ENCODE assay signal across 9 cellular contexts in genomic region chr3:119690043-119690656, GRCh38. TPM values are rescaled to one million over a fixed set of nuclear protein-coding genes. Genes with fewer than 3 reads are reported as not detected.
DNase-seq lines count a peak whose midpoint lies in the region; ATAC-seq and TF ChIP-seq lines count a peak whose summit lies in the region.
"Had no signal": no experiment of that assay in that cellular context is flagged by ENCODE, and none has a peak within 500 bp of the region (broad histone marks: within the 10 kb centered on the region; RNA-seq: fewer than 3 reads in every experiment).

No MANE protein-coding gene starts in this region.

- peak; percentile 51 to 73 for TF ChIP-seq RAD21 in liver (IDR thresholded peaks at IDR 0.05)

- peak; percentile 42 to 55 (median 52) for TF ChIP-seq CTCF in adrenal gland (IDR thresholded peaks at IDR 0.05)
- TF ChIP-seq CTCF in liver (IDR thresholded peaks at IDR 0.05; ENCODE audit: low read depth, low read length, missing input control): peak; percentile 48

- H3K9me3 ChIP-seq in adrenal gland (replicated peaks in 1 of 3) (no peaks in the 10 kb centered on the region), liver (ENCODE audit: control insufficient read depth in 4 of 4, low read length in 3 of 4) (no peaks in the 10 kb centered on the region)

- no peak for ATAC-seq in GM19452 (IDR thresholded peaks at IDR 0.05; ENCODE audit: unreplicated experiment)
- no peak for ATAC-seq in GM21529 (IDR thresholded peaks at IDR 0.05; ENCODE audit: unreplicated experiment)
- no peak for ATAC-seq in GM19035 (IDR thresholded peaks at IDR 0.05; ENCODE audit: unreplicated experiment)

- H3K4me3 ChIP-seq in adrenal gland: no peak overlapping the region
- H3K4me3 ChIP-seq in liver (ENCODE audit: low read depth in 1 of 3, low read length in 3 of 3): no peak overlapping the region

- intact Hi-C loops in adrenal gland (cut with DNase I): no loop called here

- WGBS in adrenal gland, 4 donors: 46 to 48% (median 48%) methylated on average over 4 of the region's 4 CpGs
- 57% methylated on average over 4 of the region's 4 CpGs for WGBS in liver

- no peak overlapping the region for H3K27ac ChIP-seq in adrenal gland
- H3K27ac ChIP-seq in liver (ENCODE audit: low read depth in 1 of 2, low read length in 2 of 2): no peak overlapping the region

- no peak for TF ChIP-seq POLR2A in adrenal gland (IDR thresholded peaks at IDR 0.05)

- no peak overlapping the region for H3K9ac ChIP-seq in liver (ENCODE audit: low read depth in 1 of 2, low read length in 2 of 2)

- DNase-seq in AML-193 (lab: John Stamatoyannopoulos, UW) (peak; percentile 20 to 32), HCEC 1CT (peak; percentile 46), adrenal gland (peak in 1 of 7 donors; percentile 16), NCI-H524 treated with DMSO at 0.1 percent for 48 hours (lab: John Stamatoyannopoulos, UW) (no peak)

- H3K27me3 ChIP-seq in adrenal gland (no peaks in the 10 kb centered on the region), liver (ENCODE audit: control insufficient read depth in 4 of 4, insufficient read depth in 4 of 4, low read length in 3 of 4) (no peaks in the 10 kb centered on the region)

- H3K36me3 ChIP-seq in adrenal gland (replicated peaks in 1 of 2) (no peaks in the 10 kb centered on the region), liver (ENCODE audit: control insufficient read depth in 4 of 4, insufficient read depth in 3 of 4, low read depth in 1 of 4, low read length in 3 of 4) (no peaks in the 10 kb centered on the region)

- H3K4me1 ChIP-seq in adrenal gland (replicated peaks in 1 of 2) (no peaks in the 10 kb centered on the region), liver (ENCODE audit: control insufficient read depth in 4 of 4, insufficient read depth in 4 of 4, low read length in 3 of 4) (no peaks in the 10 kb centered on the region)

TF ChIP-seq in liver, 16 proteins besides CTCF, POLR2A, EP300 and RAD21:
- no peak for TF ChIP-seq HNF4A (conservative IDR thresholded peaks at IDR 0.05)
- no peak for TF ChIP-seq YY1 (IDR thresholded peaks at IDR 0.05)
- no peak for TF ChIP-seq EGR1 (IDR thresholded peaks at IDR 0.05; ENCODE audit: low read depth in 2 of 2)
- TF ChIP-seq GABPA (IDR thresholded peaks at IDR 0.05 in 1 of 2, conservative IDR thresholded peaks at IDR 0.05 in 1 of 2): no peak

RNA-seq across cellular contexts. Expression of gene CFAP91, which starts 12.7 kb away (rescaled TPM):
- total RNA-seq in adrenal gland (10 to 100 TPM in 1 of 8 donors, 1 to 10 TPM in 7; 3.4 to 10.1 (median 7.4) TPM), liver (1 to 10 TPM in 1 of 2 donors, under 1 TPM in 1; 0.23 to 1.3 TPM)
- polyA plus RNA-seq in adrenal gland (10 to 100 TPM in 2 of 3 donors, 1 to 10 TPM in 1; 8.6 to 12.9 (median 10.4) TPM), liver (under 1 TPM; 0.48 to 0.63 TPM)
- total RNA-seq: dermis microvascular lymphatic vessel endothelial cell had no signal

RNA-seq across cellular contexts. Expression of gene COX17, which starts 12.9 kb away (rescaled TPM):
- 100 to 1,000 TPM in 2 of 8 donors, 10 to 100 TPM in 6; 38.3 to 119 (median 85.8) TPM for total RNA-seq in adrenal gland
- polyA plus RNA-seq in adrenal gland: 100 to 1,000 TPM; 253 to 555 (median 406) TPM
- total RNA-seq in liver: 10 to 100 TPM; 10.3 to 30.6 TPM
- 100 to 1,000 TPM in 1 of 2 donors, 10 to 100 TPM in 1; 67.3 to 164 TPM for polyA plus RNA-seq in liver

RNA-seq across cellular contexts. Expression of gene POPDC2, which starts 29.8 kb away (rescaled TPM):
- total RNA-seq in adrenal gland: 10 to 100 TPM in 1 of 8 donors, 1 to 10 TPM in 7; 1.3 to 10.6 (median 3.3) TPM
- 10 to 100 TPM in 1 of 3 donors, 1 to 10 TPM in 2; 1.4 to 17.5 (median 5.8) TPM for polyA plus RNA-seq in adrenal gland
- 1 to 10 TPM in 1 of 2 donors, under 1 TPM in 1; 0.37 to 1.1 TPM for total RNA-seq in liver
- under 1 TPM; 0.16 to 0.54 TPM for polyA plus RNA-seq in liver
